Comparison of ENCODE assay signal across 1 cellular context in the genomic region with DNA sequence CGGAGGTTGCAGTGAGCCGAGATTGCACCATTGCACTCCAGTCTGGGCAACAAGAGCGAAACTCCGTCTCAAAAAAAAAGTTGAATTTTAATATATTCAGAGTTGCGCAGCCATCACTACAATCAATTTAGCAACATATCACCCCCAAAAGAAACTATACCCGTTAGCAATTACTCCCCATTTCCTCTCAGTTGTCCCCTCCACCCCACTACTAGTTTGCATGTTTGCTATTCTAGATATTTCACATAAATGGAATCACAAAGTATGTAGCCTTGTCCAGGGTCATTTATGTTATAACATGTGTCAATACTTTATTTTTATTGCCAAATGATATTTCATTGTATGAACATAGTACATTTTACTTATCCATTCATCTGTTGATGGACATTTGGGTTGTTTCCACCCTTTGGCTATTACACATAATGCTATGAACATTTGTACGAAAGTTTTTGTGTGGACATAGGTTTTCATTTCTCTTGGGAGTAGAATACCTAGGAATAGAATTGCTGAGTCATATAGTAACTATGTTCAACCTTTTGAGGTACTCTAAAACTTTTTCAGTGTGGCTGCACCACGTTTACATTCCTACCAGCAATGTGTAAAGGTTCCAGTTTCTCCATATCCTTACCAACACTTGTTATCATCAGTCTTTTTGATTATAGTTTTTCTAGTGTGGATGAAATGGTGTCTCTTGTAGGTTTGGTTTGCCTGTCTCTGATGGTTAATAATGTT.
TF ChIP-seq lines count a peak whose summit lies in the region.

No MANE protein-coding gene starts in this region.

TF ChIP-seq in GM23338, 12 proteins besides CTCF, POLR2A, EP300 and RAD21 (continued from another document):
- TF ChIP-seq, protein P1, sequence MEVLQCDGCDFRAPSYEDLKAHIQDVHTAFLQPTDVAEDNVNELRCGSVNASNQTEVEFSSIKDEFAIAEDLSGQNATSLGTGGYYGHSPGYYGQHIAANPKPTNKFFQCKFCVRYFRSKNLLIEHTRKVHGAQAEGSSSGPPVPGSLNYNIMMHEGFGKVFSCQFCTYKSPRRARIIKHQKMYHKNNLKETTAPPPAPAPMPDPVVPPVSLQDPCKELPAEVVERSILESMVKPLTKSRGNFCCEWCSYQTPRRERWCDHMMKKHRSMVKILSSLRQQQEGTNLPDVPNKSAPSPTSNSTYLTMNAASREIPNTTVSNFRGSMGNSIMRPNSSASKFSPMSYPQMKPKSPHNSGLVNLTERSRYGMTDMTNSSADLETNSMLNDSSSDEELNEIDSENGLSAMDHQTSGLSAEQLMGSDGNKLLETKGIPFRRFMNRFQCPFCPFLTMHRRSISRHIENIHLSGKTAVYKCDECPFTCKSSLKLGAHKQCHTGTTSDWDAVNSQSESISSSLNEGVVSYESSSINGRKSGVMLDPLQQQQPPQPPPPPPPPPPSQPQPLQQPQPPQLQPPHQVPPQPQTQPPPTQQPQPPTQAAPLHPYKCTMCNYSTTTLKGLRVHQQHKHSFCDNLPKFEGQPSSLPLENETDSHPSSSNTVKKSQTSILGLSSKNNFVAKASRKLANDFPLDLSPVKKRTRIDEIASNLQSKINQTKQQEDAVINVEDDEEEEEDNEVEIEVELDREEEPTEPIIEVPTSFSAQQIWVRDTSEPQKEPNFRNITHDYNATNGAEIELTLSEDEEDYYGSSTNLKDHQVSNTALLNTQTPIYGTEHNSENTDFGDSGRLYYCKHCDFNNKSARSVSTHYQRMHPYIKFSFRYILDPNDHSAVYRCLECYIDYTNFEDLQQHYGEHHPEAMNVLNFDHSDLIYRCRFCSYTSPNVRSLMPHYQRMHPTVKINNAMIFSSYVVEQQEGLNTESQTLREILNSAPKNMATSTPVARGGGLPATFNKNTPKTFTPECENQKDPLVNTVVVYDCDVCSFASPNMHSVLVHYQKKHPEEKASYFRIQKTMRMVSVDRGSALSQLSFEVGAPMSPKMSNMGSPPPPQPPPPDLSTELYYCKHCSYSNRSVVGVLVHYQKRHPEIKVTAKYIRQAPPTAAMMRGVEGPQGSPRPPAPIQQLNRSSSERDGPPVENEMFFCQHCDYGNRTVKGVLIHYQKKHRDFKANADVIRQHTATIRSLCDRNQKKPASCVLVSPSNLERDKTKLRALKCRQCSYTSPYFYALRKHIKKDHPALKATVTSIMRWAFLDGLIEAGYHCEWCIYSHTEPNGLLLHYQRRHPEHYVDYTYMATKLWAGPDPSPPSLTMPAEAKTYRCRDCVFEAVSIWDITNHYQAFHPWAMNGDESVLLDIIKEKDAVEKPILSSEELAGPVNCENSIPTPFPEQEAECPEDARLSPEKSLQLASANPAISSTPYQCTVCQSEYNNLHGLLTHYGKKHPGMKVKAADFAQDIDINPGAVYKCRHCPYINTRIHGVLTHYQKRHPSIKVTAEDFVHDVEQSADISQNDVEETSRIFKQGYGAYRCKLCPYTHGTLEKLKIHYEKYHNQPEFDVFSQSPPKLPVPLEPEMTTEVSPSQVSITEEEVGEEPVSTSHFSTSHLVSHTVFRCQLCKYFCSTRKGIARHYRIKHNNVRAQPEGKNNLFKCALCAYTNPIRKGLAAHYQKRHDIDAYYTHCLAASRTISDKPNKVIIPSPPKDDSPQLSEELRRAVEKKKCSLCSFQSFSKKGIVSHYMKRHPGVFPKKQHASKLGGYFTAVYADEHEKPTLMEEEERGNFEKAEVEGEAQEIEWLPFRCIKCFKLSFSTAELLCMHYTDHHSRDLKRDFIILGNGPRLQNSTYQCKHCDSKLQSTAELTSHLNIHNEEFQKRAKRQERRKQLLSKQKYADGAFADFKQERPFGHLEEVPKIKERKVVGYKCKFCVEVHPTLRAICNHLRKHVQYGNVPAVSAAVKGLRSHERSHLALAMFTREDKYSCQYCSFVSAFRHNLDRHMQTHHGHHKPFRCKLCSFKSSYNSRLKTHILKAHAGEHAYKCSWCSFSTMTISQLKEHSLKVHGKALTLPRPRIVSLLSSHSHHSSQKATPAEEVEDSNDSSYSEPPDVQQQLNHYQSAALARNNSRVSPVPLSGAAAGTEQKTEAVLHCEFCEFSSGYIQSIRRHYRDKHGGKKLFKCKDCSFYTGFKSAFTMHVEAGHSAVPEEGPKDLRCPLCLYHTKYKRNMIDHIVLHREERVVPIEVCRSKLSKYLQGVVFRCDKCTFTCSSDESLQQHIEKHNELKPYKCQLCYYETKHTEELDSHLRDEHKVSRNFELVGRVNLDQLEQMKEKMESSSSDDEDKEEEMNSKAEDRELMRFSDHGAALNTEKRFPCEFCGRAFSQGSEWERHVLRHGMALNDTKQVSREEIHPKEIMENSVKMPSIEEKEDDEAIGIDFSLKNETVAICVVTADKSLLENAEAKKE (CRISPR knock-in tag; IDR thresholded peaks at IDR 0.05) = no peak
- TF ChIP-seq STAT1 (IDR thresholded peaks at IDR 0.05; ENCODE audit: unreplicated experiment) = no peak
- TF ChIP-seq, protein P2, sequence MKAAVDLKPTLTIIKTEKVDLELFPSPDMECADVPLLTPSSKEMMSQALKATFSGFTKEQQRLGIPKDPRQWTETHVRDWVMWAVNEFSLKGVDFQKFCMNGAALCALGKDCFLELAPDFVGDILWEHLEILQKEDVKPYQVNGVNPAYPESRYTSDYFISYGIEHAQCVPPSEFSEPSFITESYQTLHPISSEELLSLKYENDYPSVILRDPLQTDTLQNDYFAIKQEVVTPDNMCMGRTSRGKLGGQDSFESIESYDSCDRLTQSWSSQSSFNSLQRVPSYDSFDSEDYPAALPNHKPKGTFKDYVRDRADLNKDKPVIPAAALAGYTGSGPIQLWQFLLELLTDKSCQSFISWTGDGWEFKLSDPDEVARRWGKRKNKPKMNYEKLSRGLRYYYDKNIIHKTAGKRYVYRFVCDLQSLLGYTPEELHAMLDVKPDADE (IDR thresholded peaks at IDR 0.05) = no peak
TF ChIP-seq in GM23338: peak in this region for 0.
